In the genomic region with DNA sequence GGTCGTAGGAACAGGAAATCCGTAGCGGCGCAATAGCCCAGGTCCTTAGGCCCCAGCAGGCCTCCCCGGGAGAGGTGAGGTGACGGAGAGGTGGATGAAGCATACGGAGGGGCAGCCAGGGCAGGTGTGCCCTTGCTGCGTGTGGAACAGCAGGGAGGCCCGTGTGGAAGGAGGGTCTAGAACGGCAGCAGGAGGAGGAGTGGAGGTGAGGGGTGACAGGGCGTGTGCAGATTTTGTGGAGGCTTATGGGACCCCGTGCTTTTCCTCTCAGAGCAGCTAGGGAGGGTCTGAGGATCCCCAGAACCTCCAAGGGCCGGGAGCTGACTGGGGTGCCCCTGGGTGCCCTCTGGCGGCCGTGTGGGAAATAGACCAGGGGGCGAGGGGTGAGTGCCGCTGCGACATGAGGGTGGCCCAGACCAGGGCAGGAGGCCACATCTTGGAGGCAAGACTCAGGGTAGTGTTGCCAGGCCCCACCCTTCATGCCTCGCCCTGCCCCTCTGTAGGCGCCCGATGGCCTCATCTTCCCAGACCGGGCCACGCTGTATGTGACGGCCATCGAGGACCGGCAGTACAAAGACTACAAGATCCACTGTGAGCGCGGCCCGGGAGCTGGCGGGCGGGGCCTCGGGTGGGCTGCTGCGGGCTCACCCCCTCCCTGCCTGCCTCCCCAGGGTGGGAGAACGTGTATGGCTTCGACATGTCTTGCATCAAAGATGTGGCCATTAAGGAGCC, we compare ENCODE assay signal across 8 cellular contexts. TPM values are rescaled to one million over a fixed set of nuclear protein-coding genes. Genes with fewer than 3 reads are reported as not detected.
DNase-seq lines count a peak whose midpoint lies in the region; ATAC-seq and TF ChIP-seq lines count a peak whose summit lies in the region.

No MANE protein-coding gene starts in this region.

- H3K4me3 Mint-ChIP-seq in WTC11, result no peak overlapping the region

- H3K27me3 ChIP-seq in GM23248 (replicated peaks; ENCODE audit: insufficient read depth), result no peaks in the 10 kb centered on the region
- H3K27me3 ChIP-seq in liver (ENCODE audit: control insufficient read depth in 4 of 4, insufficient read depth in 4 of 4, low read length in 3 of 4), result no peaks in the 10 kb centered on the region

- H3K4me1 Mint-ChIP-seq in WTC11, result peaks cover 52% of the 10 kb centered on the region

- no peak for TF ChIP-seq RAD21 in liver (IDR thresholded peaks at IDR 0.05)

- 0 out of 2 replicates have a peak overlapping the region, but pooled peaks have one; percentile 27 for H3K27ac Mint-ChIP-seq in WTC11

- no peaks in the 10 kb centered on the region for H3K9me2 ChIP-seq in GM23248 (ENCODE audit: insufficient read depth)

- ATAC-seq in WTC11 (peak; percentile 47), HG02759 (IDR thresholded peaks at IDR 0.05; ENCODE audit: unreplicated experiment) (no peak)

- peak; percentile 32 for DNase-seq in COLO668 (lab: John Stamatoyannopoulos, UW; ENCODE audit: unreplicated experiment)
- peak; percentile 47 for DNase-seq in GM23248
- DNase-seq in WTC11 (ENCODE audit: low spot score), result peak; percentile 70
- DNase-seq in NCI-H1092 treated with DMSO at 0.1 percent for 48 hours (lab: John Stamatoyannopoulos, UW), result no peak
- no peak for DNase-seq in hippocampal formation (lab: John Stamatoyannopoulos, UW)
- DNase-seq in GDM1 (lab: John Stamatoyannopoulos, UW), result no peak

- no peaks in the 10 kb centered on the region for H4K20me1 ChIP-seq in GM23248 (ENCODE audit: insufficient read depth)

- POLR2A ChIA-PET in WTC11 (lab: Charles Lee), result interaction anchor here (0.8 to 1.3 kb wide), 2 partner anchors 9 to 44 kb away, joined by 3 to 5 read pairs; no protein-coding TSS in a partner anchor

- H3K9ac ChIP-seq in GM23248, result no peak overlapping the region
- H3K9ac ChIP-seq in liver (ENCODE audit: low read depth in 1 of 2, low read length in 2 of 2), result no peak overlapping the region

- H3K9me3 Mint-ChIP-seq in WTC11, result no peaks in the 10 kb centered on the region

- no peak overlapping the region for H3K27ac ChIP-seq in GM23248
- H3K27ac ChIP-seq in liver (ENCODE audit: low read depth in 1 of 2, low read length in 2 of 2), result no peak overlapping the region

- no peak overlapping the region for H2AFZ ChIP-seq in GM23248

- no peak overlapping the region for H3K4me2 ChIP-seq in GM23248 (ENCODE audit: unreplicated experiment)

- 70 to 74% methylated on average over 32 to 35 of the region's 35 CpGs for WGBS in GM23248 (ENCODE audit: low coverage in 1 of 2, low lambda C conversion rate in 2 of 2, missing lambda C conversion rate in 2 of 2), 2 experiments
- 86% methylated on average over 35 of the region's 35 CpGs for WGBS in liver

- H3K4me3 ChIP-seq in GM23248 (no peak overlapping the region), liver (ENCODE audit: low read depth in 1 of 3, low read length in 3 of 3) (no peak overlapping the region)

- no peaks in the 10 kb centered on the region for H3K9me3 ChIP-seq in GM23248 (ENCODE audit: low read depth)
- no peaks in the 10 kb centered on the region for H3K9me3 ChIP-seq in liver (ENCODE audit: control insufficient read depth in 4 of 4, low read length in 3 of 4)

- peaks cover 58% of the 10 kb centered on the region for H3K36me3 Mint-ChIP-seq in WTC11

- no peaks in the 10 kb centered on the region for H3K27me3 Mint-ChIP-seq in WTC11 (ENCODE audit: low read depth)

- H3F3A ChIP-seq in GM23248 (ENCODE audit: insufficient read depth), result no peaks in the 10 kb centered on the region

- H3K4me1 ChIP-seq in GM23248 (ENCODE audit: insufficient read depth) (0 out of 2 replicates have a peak, but pooled peaks cover 4% of the 10 kb centered on the region), liver (ENCODE audit: control insufficient read depth in 4 of 4, insufficient read depth in 4 of 4, low read length in 3 of 4) (peaks cover 2 to 31% (median 13%) of the 10 kb centered on the region in 4 donors)

- H3K79me2 ChIP-seq in GM23248 (ENCODE audit: insufficient read depth), result peaks cover 44% of the 10 kb centered on the region

- CTCF ChIA-PET in WTC11 (lab: Charles Lee), result interaction anchor here (0.5 to 1.9 kb wide), 13 partner anchors 8 to 294 kb away, joined by 3 to 13 read pairs (median 3); a partner anchor contains a TSS

- peaks cover 11% of the 10 kb centered on the region; the same call in 1 of the 2 replicates for H3K36me3 ChIP-seq in GM23248 (ENCODE audit: low read depth)
- H3K36me3 ChIP-seq in liver (ENCODE audit: control insufficient read depth in 4 of 4, insufficient read depth in 3 of 4, low read depth in 1 of 4, low read length in 3 of 4), result peaks cover 6 to 49% (median 16%) of the 10 kb centered on the region in 4 donors

- in situ Hi-C loops in GM23248 (cut with MboI), result no loop called here

- TF ChIP-seq CTCF in WTC11 (IDR thresholded peaks at IDR 0.05) (peak; percentile 63), liver (IDR thresholded peaks at IDR 0.05; ENCODE audit: low read depth, low read length, missing input control) (peak; percentile 17)

TF ChIP-seq in WTC11, 78 proteins besides CTCF, POLR2A, EP300 and RAD21 (continues in another document):
- 0 out of 2 replicates have a peak, but pooled peaks have one; percentile 4 for TF ChIP-seq ZNF416 (CRISPR knock-in tag; IDR thresholded peaks at IDR 0.05)
- TF ChIP-seq ZNF671 (CRISPR knock-in tag; IDR thresholded peaks at IDR 0.05), result 0 out of 2 replicates have a peak, but pooled peaks have one; percentile 45
- TF ChIP-seq OVOL2 (CRISPR knock-in tag; IDR thresholded peaks at IDR 0.05; ENCODE audit: borderline replicate concordance), result no peak
- TF ChIP-seq, protein P1, sequence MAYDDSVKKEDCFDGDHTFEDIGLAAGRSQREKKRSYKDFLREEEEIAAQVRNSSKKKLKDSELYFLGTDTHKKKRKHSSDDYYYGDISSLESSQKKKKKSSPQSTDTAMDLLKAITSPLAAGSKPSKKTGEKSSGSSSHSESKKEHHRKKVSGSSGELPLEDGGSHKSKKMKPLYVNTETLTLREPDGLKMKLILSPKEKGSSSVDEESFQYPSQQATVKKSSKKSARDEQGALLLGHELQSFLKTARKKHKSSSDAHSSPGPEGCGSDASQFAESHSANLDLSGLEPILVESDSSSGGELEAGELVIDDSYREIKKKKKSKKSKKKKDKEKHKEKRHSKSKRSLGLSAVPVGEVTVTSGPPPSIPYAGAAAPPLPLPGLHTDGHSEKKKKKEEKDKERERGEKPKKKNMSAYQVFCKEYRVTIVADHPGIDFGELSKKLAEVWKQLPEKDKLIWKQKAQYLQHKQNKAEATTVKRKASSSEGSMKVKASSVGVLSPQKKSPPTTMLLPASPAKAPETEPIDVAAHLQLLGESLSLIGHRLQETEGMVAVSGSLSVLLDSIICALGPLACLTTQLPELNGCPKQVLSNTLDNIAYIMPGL (CRISPR knock-in tag; IDR thresholded peaks at IDR 0.05), result no peak
- TF ChIP-seq NFATC4 (CRISPR knock-in tag; IDR thresholded peaks at IDR 0.05), result peak; percentile 31; the same call in 1 of the 2 replicates
- TF ChIP-seq SP1 (CRISPR knock-in tag; conservative IDR thresholded peaks at IDR 0.05), result no peak

TF ChIP-seq in liver, 16 proteins besides CTCF, POLR2A, EP300 and RAD21:
- TF ChIP-seq, protein P2, sequence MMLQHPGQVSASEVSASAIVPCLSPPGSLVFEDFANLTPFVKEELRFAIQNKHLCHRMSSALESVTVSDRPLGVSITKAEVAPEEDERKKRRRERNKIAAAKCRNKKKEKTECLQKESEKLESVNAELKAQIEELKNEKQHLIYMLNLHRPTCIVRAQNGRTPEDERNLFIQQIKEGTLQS (IDR thresholded peaks at IDR 0.05), result no peak
- TF ChIP-seq HNF4A (conservative IDR thresholded peaks at IDR 0.05) (no peak), RXRA (IDR thresholded peaks at IDR 0.05) (no peak), NR2F2 (IDR thresholded peaks at IDR 0.05) (no peak), YY1 (IDR thresholded peaks at IDR 0.05) (no peak)

RNA-seq across cellular contexts. Expression of a gene that starts 5.0 kb away (rescaled TPM):
- total RNA-seq in GM23248 (2014; rRNA removed; shearing (Covaris generic)), result 0.25 TPM in 1 of 2 replicates, not detected in the other
- polyA plus RNA-seq in GM23248 (2016; fragmentation: Nextera tagmentation; extraction: Ambion mirVana), result 0.10 TPM in 1 of 2 replicates, not detected in the other
- total RNA-seq in WTC11 (2021), result 5.9 to 6.7 TPM (median 6.2 TPM) in 3 replicates
- total RNA-seq in liver, result under 1 TPM; 0.28 to 0.84 TPM
- polyA plus RNA-seq in liver, result under 1 TPM; 0.11 to 0.23 TPM

RNA-seq across cellular contexts. Expression of a gene that starts 6.5 kb away (rescaled TPM):
- 11.7 and 16.6 TPM in 2 replicates for total RNA-seq in GM23248 (2014; rRNA removed; shearing (Covaris generic))
- 14.3 and 16.8 TPM in 2 replicates for polyA plus RNA-seq in GM23248 (2016; fragmentation: Nextera tagmentation; extraction: Ambion mirVana)
- 74.6 to 89.5 TPM (median 85.4 TPM) in 3 replicates for total RNA-seq in WTC11 (2021)
- total RNA-seq in liver, result under 1 TPM; 0.37 to 0.50 TPM
- polyA plus RNA-seq in liver, result under 1 TPM; 0.67 to 0.75 TPM

RNA-seq across cellular contexts. Expression of a gene that starts 7.3 kb away (rescaled TPM):
- total RNA-seq in GM23248 (2014; rRNA removed; shearing (Covaris generic)), result 192 and 225 TPM in 2 replicates
- polyA plus RNA-seq in GM23248 (2016; fragmentation: Nextera tagmentation; extraction: Ambion mirVana), result 164 and 173 TPM in 2 replicates
- total RNA-seq in WTC11 (2021), result 500 to 527 TPM (median 518 TPM) in 3 replicates
- total RNA-seq in liver, result 10 to 100 TPM; 61.6 to 67.2 TPM
- 10 to 100 TPM; 35.1 to 46.0 TPM for polyA plus RNA-seq in liver

RNA-seq across cellular contexts. Expression of a gene that starts 18.7 kb away (rescaled TPM):
- total RNA-seq in GM23248 (2014; rRNA removed; shearing (Covaris generic)), result 4.3 and 9.5 TPM in 2 replicates
- polyA plus RNA-seq in GM23248 (2016; fragmentation: Nextera tagmentation; extraction: Ambion mirVana), result 16.6 and 16.7 TPM in 2 replicates
- 139 to 146 TPM (median 140 TPM) in 3 replicates for total RNA-seq in WTC11 (2021)
- 1 to 10 TPM; 1.6 to 6.3 TPM for total RNA-seq in liver
- 10 to 100 TPM in 1 of 2 donors, 1 to 10 TPM in 1; 7.2 to 15.7 TPM for polyA plus RNA-seq in liver

RNA-seq across cellular contexts. Expression of a gene that starts 18.8 kb away (rescaled TPM):
- 50.0 and 55.6 TPM in 2 replicates for total RNA-seq in GM23248 (2014; rRNA removed; shearing (Covaris generic))
- polyA plus RNA-seq in GM23248 (2016; fragmentation: Nextera tagmentation; extraction: Ambion mirVana), result 28.6 and 28.8 TPM in 2 replicates
- 149 to 165 TPM (median 154 TPM) in 3 replicates for total RNA-seq in WTC11 (2021)
- total RNA-seq in liver, result 10 to 100 TPM; 24.4 to 31.7 TPM
- 10 to 100 TPM; 18.2 to 33.6 TPM for polyA plus RNA-seq in liver

Comparison
In these comparisons a context has a peak if more than half of its experiments do, and no peak if none do; other contexts are left out.
1. DNase-seq: peak in COLO668 (single experiment), GM23248 (single experiment) and WTC11 (single experiment); none in NCI-H1092 treated with DMSO at 0.1 percent for 48 hours (single experiment), hippocampal formation (0 of 2) and GDM1 (single experiment).